28 cellular contexts compared by ENCODE assay signal in the genomic region with DNA sequence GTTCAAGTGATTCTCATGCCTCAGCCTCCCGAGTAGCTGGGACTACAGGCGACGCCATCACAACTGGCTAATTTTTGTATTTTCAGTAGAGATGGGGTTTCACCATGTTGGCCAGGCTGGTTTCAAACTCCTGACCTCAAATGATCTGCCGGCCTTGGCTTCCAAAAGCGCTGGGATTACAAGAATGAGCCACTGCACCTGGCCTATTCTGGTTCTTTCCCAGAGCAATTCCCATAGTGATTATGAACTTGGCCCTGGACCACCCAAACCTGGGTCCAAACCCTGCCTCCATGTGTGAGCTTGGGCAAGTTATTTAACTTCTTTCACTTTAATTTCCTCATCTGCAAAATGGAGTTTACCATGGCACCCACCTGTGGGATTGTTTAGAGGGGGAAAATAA.
"Had no signal": no experiment of that assay in that cellular context is flagged by ENCODE, and none has a peak within 500 bp of the region (broad histone marks: within the 10 kb centered on the region; RNA-seq: fewer than 3 reads in every experiment).

No MANE protein-coding gene starts in this region.

- H3K4me1 ChIP-seq: colonic mucosa, esophagus squamous epithelium, gastrocnemius medialis, left ventricle myocardium inferior, lower lobe of right lung had no signal

- H3K9me3 Mint-ChIP-seq: dendritic cell treated with granulocyte-macrophage colony-stimulating factor and Interleukin-4, amounts not matched to agents 40 ng/mL and 50 ng/mL, for 4 days; effector memory CD8-positive, alpha-beta T cell had no signal

- H3K27me3 ChIP-seq: colonic mucosa, gastrocnemius medialis, hepatocyte had no signal

- ATAC-seq: effector memory CD8-positive, alpha-beta T cell; esophagus mucosa; gastrocnemius medialis; left colon; left lobe of liver; lower lobe of right lung; naive thymus-derived CD4-positive, alpha-beta T cell had no signal

- H3K9me3 ChIP-seq: colonic mucosa, esophagus squamous epithelium, gastrocnemius medialis, lower lobe of right lung had no signal

- H3K36me3 Mint-ChIP-seq: immature natural killer cell; naive thymus-derived CD4-positive, alpha-beta T cell had no signal

- H3K4me3 ChIP-seq: colonic mucosa, esophagus squamous epithelium, gastrocnemius medialis, hepatocyte, left ventricle myocardium inferior, lower lobe of right lung had no signal

- H3K4me3 Mint-ChIP-seq: dendritic cell treated with granulocyte-macrophage colony-stimulating factor and Interleukin-4, amounts not matched to agents 40 ng/mL and 50 ng/mL, for 4 days; effector memory CD8-positive, alpha-beta T cell; endodermal cell; immature natural killer cell; naive thymus-derived CD4-positive, alpha-beta T cell had no signal

- H3K27ac Mint-ChIP-seq: dendritic cell treated with granulocyte-macrophage colony-stimulating factor and Interleukin-4, amounts not matched to agents 40 ng/mL and 50 ng/mL, for 4 days; effector memory CD8-positive, alpha-beta T cell; endodermal cell; immature natural killer cell; naive thymus-derived CD4-positive, alpha-beta T cell had no signal

- H3K4me1 Mint-ChIP-seq: endodermal cell; immature natural killer cell; naive thymus-derived CD4-positive, alpha-beta T cell had no signal

- H3K36me3 ChIP-seq: colonic mucosa, esophagus squamous epithelium, gastrocnemius medialis, left ventricle myocardium inferior, lower lobe of right lung had no signal

- H3K27me3 Mint-ChIP-seq: dendritic cell treated with granulocyte-macrophage colony-stimulating factor and Interleukin-4, amounts not matched to agents 40 ng/mL and 50 ng/mL, for 4 days had no signal

- H3K27ac ChIP-seq: colonic mucosa, epithelial cell of prostate, esophagus squamous epithelium, gastrocnemius medialis, hepatocyte, left ventricle myocardium inferior, lower lobe of right lung had no signal

- DNase-seq: colonic mucosa; cortex of kidney; effector CD8-positive, alpha-beta T cell; effector memory CD8-positive, alpha-beta T cell; endodermal cell; erythroblast; esophagus squamous epithelium; foreskin fibroblast; foreskin melanocyte; gastrocnemius medialis; glutamatergic neuron; head of caudate nucleus; hypothalamus; immature natural killer cell; islet precursor cell; kidney; kidney glomerular epithelial cell; left colon; left ventricle myocardium inferior; lower lobe of right lung; mesendoderm; midbrain; naive thymus-derived CD4-positive, alpha-beta T cell had no signal
